Comparison of ENCODE assay signal across 1 cellular context in the genomic region with DNA sequence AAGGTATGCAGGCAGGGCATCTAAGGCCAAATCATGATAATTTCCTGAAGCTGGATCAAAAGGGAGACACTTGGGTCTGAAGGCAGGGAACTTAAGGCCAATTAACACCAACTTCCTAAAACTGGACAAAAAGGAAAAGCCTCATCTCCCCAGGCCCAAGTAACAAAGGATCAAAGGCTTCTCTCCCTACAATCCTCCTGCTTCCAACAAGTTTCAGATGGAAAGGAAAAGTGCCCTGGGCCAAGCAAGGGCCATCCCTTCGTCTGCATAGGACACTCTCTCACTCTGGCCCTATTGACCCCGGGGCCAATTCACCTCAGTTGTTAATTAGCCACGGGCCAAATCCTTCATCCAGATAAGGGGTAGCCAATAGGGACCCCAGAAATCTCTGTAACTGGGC.
TF ChIP-seq lines count a peak whose summit lies in the region.

No MANE protein-coding gene starts in this region.

TF ChIP-seq in HepG2, 621 proteins besides CTCF, POLR2A, EP300 and RAD21 (continued from another document):
- TF ChIP-seq BCLAF1 (IDR thresholded peaks at IDR 0.05) (no peak), FLYWCH1 (CRISPR knock-in tag; IDR thresholded peaks at IDR 0.05) (no peak), XRCC5 (optimal IDR thresholded peaks at IDR 0.05; ENCODE audit: low read length) (no peak), SP140L (CRISPR knock-in tag; IDR thresholded peaks at IDR 0.05; ENCODE audit: borderline replicate concordance) (no peak), RORA (CRISPR knock-in tag; IDR thresholded peaks at IDR 0.05) (no peak), ZFP1 (CRISPR knock-in tag; IDR thresholded peaks at IDR 0.05) (no peak)
- TF ChIP-seq, protein P1, sequence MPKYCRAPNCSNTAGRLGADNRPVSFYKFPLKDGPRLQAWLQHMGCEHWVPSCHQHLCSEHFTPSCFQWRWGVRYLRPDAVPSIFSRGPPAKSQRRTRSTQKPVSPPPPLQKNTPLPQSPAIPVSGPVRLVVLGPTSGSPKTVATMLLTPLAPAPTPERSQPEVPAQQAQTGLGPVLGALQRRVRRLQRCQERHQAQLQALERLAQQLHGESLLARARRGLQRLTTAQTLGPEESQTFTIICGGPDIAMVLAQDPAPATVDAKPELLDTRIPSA (CRISPR knock-in tag; IDR thresholded peaks at IDR 0.05; ENCODE audit: borderline replicate concordance), result no peak
- TF ChIP-seq, protein P2, sequence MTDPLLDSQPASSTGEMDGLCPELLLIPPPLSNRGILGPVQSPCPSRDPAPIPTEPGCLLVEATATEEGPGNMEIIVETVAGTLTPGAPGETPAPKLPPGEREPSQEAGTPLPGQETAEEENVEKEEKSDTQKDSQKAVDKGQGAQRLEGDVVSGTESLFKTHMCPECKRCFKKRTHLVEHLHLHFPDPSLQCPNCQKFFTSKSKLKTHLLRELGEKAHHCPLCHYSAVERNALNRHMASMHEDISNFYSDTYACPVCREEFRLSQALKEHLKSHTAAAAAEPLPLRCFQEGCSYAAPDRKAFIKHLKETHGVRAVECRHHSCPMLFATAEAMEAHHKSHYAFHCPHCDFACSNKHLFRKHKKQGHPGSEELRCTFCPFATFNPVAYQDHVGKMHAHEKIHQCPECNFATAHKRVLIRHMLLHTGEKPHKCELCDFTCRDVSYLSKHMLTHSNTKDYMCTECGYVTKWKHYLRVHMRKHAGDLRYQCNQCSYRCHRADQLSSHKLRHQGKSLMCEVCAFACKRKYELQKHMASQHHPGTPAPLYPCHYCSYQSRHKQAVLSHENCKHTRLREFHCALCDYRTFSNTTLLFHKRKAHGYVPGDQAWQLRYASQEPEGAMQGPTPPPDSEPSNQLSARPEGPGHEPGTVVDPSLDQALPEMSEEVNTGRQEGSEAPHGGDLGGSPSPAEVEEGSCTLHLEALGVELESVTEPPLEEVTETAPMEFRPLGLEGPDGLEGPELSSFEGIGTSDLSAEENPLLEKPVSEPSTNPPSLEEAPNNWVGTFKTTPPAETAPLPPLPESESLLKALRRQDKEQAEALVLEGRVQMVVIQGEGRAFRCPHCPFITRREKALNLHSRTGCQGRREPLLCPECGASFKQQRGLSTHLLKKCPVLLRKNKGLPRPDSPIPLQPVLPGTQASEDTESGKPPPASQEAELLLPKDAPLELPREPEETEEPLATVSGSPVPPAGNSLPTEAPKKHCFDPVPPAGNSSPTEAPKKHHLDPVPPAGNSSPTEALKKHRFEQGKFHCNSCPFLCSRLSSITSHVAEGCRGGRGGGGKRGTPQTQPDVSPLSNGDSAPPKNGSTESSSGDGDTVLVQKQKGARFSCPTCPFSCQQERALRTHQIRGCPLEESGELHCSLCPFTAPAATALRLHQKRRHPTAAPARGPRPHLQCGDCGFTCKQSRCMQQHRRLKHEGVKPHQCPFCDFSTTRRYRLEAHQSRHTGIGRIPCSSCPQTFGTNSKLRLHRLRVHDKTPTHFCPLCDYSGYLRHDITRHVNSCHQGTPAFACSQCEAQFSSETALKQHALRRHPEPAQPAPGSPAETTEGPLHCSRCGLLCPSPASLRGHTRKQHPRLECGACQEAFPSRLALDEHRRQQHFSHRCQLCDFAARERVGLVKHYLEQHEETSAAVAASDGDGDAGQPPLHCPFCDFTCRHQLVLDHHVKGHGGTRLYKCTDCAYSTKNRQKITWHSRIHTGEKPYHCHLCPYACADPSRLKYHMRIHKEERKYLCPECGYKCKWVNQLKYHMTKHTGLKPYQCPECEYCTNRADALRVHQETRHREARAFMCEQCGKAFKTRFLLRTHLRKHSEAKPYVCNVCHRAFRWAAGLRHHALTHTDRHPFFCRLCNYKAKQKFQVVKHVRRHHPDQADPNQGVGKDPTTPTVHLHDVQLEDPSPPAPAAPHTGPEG (CRISPR knock-in tag; IDR thresholded peaks at IDR 0.05), result no peak
